Comparison of ENCODE assay signal across 28 cellular contexts in the genomic region with DNA sequence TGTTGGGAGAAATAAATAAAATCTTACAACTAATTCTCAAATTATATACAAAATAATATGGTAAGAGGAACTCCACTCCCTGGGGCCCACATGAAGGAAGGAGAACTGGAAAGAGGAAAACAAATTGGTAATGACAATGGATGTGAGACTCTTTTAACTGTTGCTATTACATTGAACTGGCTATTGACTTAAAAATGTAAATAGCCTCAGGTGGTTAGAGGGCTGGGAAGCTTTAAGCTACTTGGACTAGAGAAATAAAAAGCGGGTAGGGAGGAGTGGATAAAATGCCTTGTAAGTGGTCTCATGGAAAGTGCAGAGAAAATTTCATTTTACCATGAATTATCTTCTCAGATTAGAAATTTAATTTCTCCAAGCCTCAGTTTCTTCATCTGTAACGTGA.
"Had no signal": no experiment of that assay in that cellular context is flagged by ENCODE, and none has a peak within 500 bp of the region (broad histone marks: within the 10 kb centered on the region; RNA-seq: fewer than 3 reads in every experiment).

No MANE protein-coding gene starts in this region.

- H3K4me3 Mint-ChIP-seq: endodermal cell; memory B cell; naive thymus-derived CD4-positive, alpha-beta T cell; nephron; neural progenitor cell; stimulated activated naive CD8-positive, alpha-beta T cell treated with anti-CD3 and anti-CD28 coated beads, Interleukin-15, amount 100 ng/mL, for 72 hours had no signal

- H3K4me1 ChIP-seq: gastrocnemius medialis, heart left ventricle, neural progenitor cell, parathyroid adenoma, right lobe of liver, thyroid gland, vagina had no signal

- H3K36me3 ChIP-seq: gastrocnemius medialis, heart left ventricle, neural progenitor cell, right lobe of liver, thyroid gland, vagina had no signal

- H3K9me3 Mint-ChIP-seq: endodermal cell; nephron; neural progenitor cell; stimulated activated naive CD8-positive, alpha-beta T cell treated with anti-CD3 and anti-CD28 coated beads, Interleukin-15, amount 100 ng/mL, for 72 hours had no signal

- H3K27me3 Mint-ChIP-seq: memory B cell; naive thymus-derived CD4-positive, alpha-beta T cell; progenitor cell of endocrine pancreas; stimulated activated naive CD8-positive, alpha-beta T cell treated with anti-CD3 and anti-CD28 coated beads, Interleukin-15, amount 100 ng/mL, for 72 hours had no signal

- H3K79me2 ChIP-seq: hepatocyte, parathyroid adenoma had no signal

- H3K27me3 ChIP-seq: gastrocnemius medialis, heart left ventricle, hepatocyte, neural progenitor cell, right lobe of liver, thyroid gland, vagina had no signal

- H3K9ac ChIP-seq: neural progenitor cell, parathyroid adenoma had no signal

- H3K27ac ChIP-seq: epithelial cell of prostate, gastrocnemius medialis, heart left ventricle, hepatocyte, neural progenitor cell, parathyroid adenoma, right lobe of liver, thyroid gland, vagina had no signal

- DNase-seq: effector CD8-positive, alpha-beta T cell; endodermal cell; foreskin fibroblast; gastrocnemius medialis; heart left ventricle; left ventricle myocardium superior; midbrain; naive thymus-derived CD4-positive, alpha-beta T cell; right lobe of liver; stimulated activated CD4-positive, alpha-beta T cell treated with anti-CD3 and anti-CD28 coated beads, Interleukin-12 subunit alpha, Interleukin-12 subunit beta, amount 100 ng/mL, for 4 hours; stimulated activated CD4-positive, alpha-beta T cell treated with anti-CD3 and anti-CD28 coated beads, Interleukin-1b, Interleukin-23, amount 100 ng/mL, for 48 hours; stimulated activated CD4-positive, alpha-beta T cell treated with anti-CD3 and anti-CD28 coated beads, Interleukin-4, amount 100 ng/mL, for 1 hour; stimulated activated CD8-positive, alpha-beta memory T cell treated with anti-CD3 and anti-CD28 coated beads, Interleukin-4, amount 100 ng/mL, for 48 hours; stimulated activated naive CD4-positive, alpha-beta T cell; stimulated activated naive CD8-positive, alpha-beta T cell treated with anti-CD3 and anti-CD28 coated beads, Interleukin-15, amount 100 ng/mL, for 72 hours; thyroid gland; trophoblast cell had no signal

- H3K4me1 Mint-ChIP-seq: memory B cell; naive thymus-derived CD4-positive, alpha-beta T cell; neural progenitor cell; stimulated activated naive CD8-positive, alpha-beta T cell treated with anti-CD3 and anti-CD28 coated beads, Interleukin-15, amount 100 ng/mL, for 72 hours had no signal

- ATAC-seq: esophagus mucosa; gastrocnemius medialis; heart left ventricle; left ventricle myocardium superior; naive thymus-derived CD4-positive, alpha-beta T cell; right lobe of liver; stimulated activated naive CD8-positive, alpha-beta T cell treated with anti-CD3 and anti-CD28 coated beads, Interleukin-15, amount 100 ng/mL, for 72 hours had no signal

- H3K4me3 ChIP-seq: gastrocnemius medialis, heart left ventricle, hepatocyte, lung, neural progenitor cell, right lobe of liver, smooth muscle cell, thyroid gland, vagina had no signal

- H3K4me2 ChIP-seq: hepatocyte, neural progenitor cell, smooth muscle cell had no signal

- H3K27ac Mint-ChIP-seq: endodermal cell; memory B cell; naive thymus-derived CD4-positive, alpha-beta T cell; nephron; neural progenitor cell; progenitor cell of endocrine pancreas; stimulated activated naive CD8-positive, alpha-beta T cell treated with anti-CD3 and anti-CD28 coated beads, Interleukin-15, amount 100 ng/mL, for 72 hours had no signal

- H3K36me3 Mint-ChIP-seq: memory B cell; naive thymus-derived CD4-positive, alpha-beta T cell; neural progenitor cell had no signal
